ENCODE assay signal across 11 cellular contexts in the genomic region with DNA sequence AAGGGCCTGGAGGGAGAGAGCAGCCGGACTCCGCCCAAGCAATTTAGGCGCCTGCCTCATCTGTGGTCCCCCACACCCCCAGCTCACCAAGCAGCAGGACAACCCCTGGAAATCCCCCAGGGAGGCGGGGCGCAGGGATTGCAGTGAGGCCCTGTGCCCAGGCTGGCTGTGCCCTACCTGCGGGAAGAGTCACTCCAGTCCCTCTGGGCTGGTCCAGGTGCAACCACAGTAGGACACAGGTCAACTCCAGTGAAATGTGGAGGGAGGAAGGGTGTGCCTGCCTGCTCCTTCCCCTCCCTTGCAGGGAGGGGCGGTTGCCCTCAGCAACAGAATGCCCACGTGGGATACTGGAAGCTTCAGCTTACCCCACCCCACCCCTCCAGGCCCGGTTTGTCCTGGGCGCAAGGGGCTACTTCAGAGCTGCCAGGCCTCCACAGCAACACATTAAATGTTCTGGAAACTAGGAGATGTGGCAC. TPM values are rescaled to one million over a fixed set of nuclear protein-coding genes. Genes with fewer than 3 reads are reported as not detected.
A peak's percentile ranks its signal among the peaks of the same experiment; 100 is the strongest.
DNase-seq lines count a peak whose midpoint lies in the region; ATAC-seq and FAIRE-seq lines count a peak whose summit lies in the region.
"Had no signal": no experiment of that assay in that cellular context is flagged by ENCODE, and none has a peak within 500 bp of the region (broad histone marks: within the 10 kb centered on the region; RNA-seq: fewer than 3 reads in every experiment).

No MANE protein-coding gene starts in this region.

- no peaks in the 10 kb centered on the region for H3K36me3 ChIP-seq in H7 (replicated peaks; ENCODE audit: control insufficient read depth, insufficient read depth, low read length)
- H3K36me3 ChIP-seq in small intestine (ENCODE audit: control insufficient read depth in 2 of 2, insufficient read depth in 2 of 2, low read length in 2 of 2): peaks cover 0 to 2% of the 10 kb centered on the region in 2 donors

- WGBS in small intestine, 3 donors: 18 to 52% (median 28%) methylated on average over 10 of the region's 10 CpGs

- H3K36me3 Mint-ChIP-seq in T-helper 17 cell (ENCODE audit: low read depth): no peaks in the 10 kb centered on the region
- H3K36me3 Mint-ChIP-seq: activated CD4-positive, alpha-beta memory T cell treated with anti-CD3 and anti-CD28 coated beads for 36 hours; activated naive CD8-positive, alpha-beta T cell treated with anti-CD3 and anti-CD28 coated beads, Interleukin-2, amount 10 ng/mL, durations not matched to agents 7 days and 5 days had no signal

- peaks cover 27% of the 10 kb centered on the region for H3K27me3 Mint-ChIP-seq in T-helper 17 cell

- H3K4me3 ChIP-seq in H7 (ENCODE audit: insufficient read depth, low read depth, low read length) (no peak overlapping the region), small intestine (ENCODE audit: low read depth in 1 of 2, low read length in 2 of 2) (no peak overlapping the region)

- H3K9me3 ChIP-seq in T-helper 17 cell (ENCODE audit: control insufficient read depth, low read length, poor library complexity, severe bottlenecking) (no peaks in the 10 kb centered on the region), small intestine (ENCODE audit: control insufficient read depth, low read depth) (peaks cover 2% of the 10 kb centered on the region)

- no peaks in the 10 kb centered on the region for H3K27me3 ChIP-seq in H7 (ENCODE audit: control insufficient read depth, insufficient read depth, low read length)
- peaks cover 0 to 2% of the 10 kb centered on the region in 2 donors for H3K27me3 ChIP-seq in small intestine (ENCODE audit: control insufficient read depth in 2 of 2, insufficient read depth in 2 of 2, low read length in 2 of 2)

- peaks cover 5% of the 10 kb centered on the region for H3K4me1 Mint-ChIP-seq in T-helper 17 cell

- FAIRE-seq in small intestine (lab: Jason Lieb, UNC): no peak

- ATAC-seq in T-helper 17 cell (peak; percentile 25), GM18498 (IDR thresholded peaks at IDR 0.05; ENCODE audit: unreplicated experiment) (no peak)
- no peak for ATAC-seq in activated CD4-positive, CD25-positive, alpha-beta regulatory T cell treated with anti-CD3 and anti-CD28 coated beads, Interleukin-2, amount 50 U/mL, for 24 hours

- peaks cover 3 to 4% of the 10 kb centered on the region in 2 donors for H3K4me1 ChIP-seq in small intestine (ENCODE audit: control insufficient read depth in 2 of 2, insufficient read depth in 1 of 2, low read depth in 1 of 2, low read length in 1 of 2)

- H3K27ac ChIP-seq in small intestine (ENCODE audit: low read depth in 1 of 2, low read length in 1 of 2): peak overlapping the region; percentile 76 to 80

- no peak overlapping the region for H3K27ac Mint-ChIP-seq in T-helper 17 cell
- H3K27ac Mint-ChIP-seq: activated CD4-positive, alpha-beta memory T cell treated with anti-CD3 and anti-CD28 coated beads for 36 hours; activated naive CD8-positive, alpha-beta T cell treated with anti-CD3 and anti-CD28 coated beads, Interleukin-2, amount 10 ng/mL, durations not matched to agents 7 days and 5 days had no signal

- DNase-seq in H7 (peak; percentile 59), T-helper 17 cell (no peak), islet precursor cell (peak; percentile 43), small intestine (peak; percentile 96), cortex of kidney (lab: John Stamatoyannopoulos, UW) (no peak), NCI-H187 (lab: John Stamatoyannopoulos, UW) (no peak)
- DNase-seq: activated CD4-positive, alpha-beta memory T cell treated with anti-CD3 and anti-CD28 coated beads for 36 hours; activated naive CD8-positive, alpha-beta T cell treated with anti-CD3 and anti-CD28 coated beads, Interleukin-2, amount 10 ng/mL, durations not matched to agents 7 days and 5 days had no signal

- H3K4me3 Mint-ChIP-seq in T-helper 17 cell: peak overlapping the region; percentile 31
- H3K4me3 Mint-ChIP-seq: activated CD4-positive, alpha-beta memory T cell treated with anti-CD3 and anti-CD28 coated beads for 36 hours; activated naive CD8-positive, alpha-beta T cell treated with anti-CD3 and anti-CD28 coated beads, Interleukin-2, amount 10 ng/mL, durations not matched to agents 7 days and 5 days had no signal

RNA-seq across cellular contexts. Expression of a gene that starts 22.7 kb away (rescaled TPM):
- 0.63 TPM in 1 of 2 replicates, not detected in the other for total RNA-seq in H7 (2014; rRNA removed; shearing (Covaris generic))
- 1 to 10 TPM; 2.1 to 3.8 TPM for total RNA-seq in T-helper 17 cell
- polyA plus RNA-seq in small intestine: 10 to 100 TPM in 2 of 3 donors, 1 to 10 TPM in 1; 9.5 to 44.1 (median 19.7) TPM
- total RNA-seq: activated CD4-positive, alpha-beta memory T cell treated with anti-CD3 and anti-CD28 coated beads for 36 hours; activated naive CD8-positive, alpha-beta T cell treated with anti-CD3 and anti-CD28 coated beads, Interleukin-2, amount 10 ng/mL, durations not matched to agents 7 days and 5 days had no signal

RNA-seq across cellular contexts. Expression of a gene that starts 43.3 kb away (rescaled TPM):
- total RNA-seq in H7 (2014; rRNA removed; shearing (Covaris generic)): not detected in 2 replicates
- total RNA-seq in T-helper 17 cell: not detected
- polyA plus RNA-seq in small intestine: not detected
- total RNA-seq: activated CD4-positive, alpha-beta memory T cell treated with anti-CD3 and anti-CD28 coated beads for 36 hours; activated naive CD8-positive, alpha-beta T cell treated with anti-CD3 and anti-CD28 coated beads, Interleukin-2, amount 10 ng/mL, durations not matched to agents 7 days and 5 days; dermis microvascular lymphatic vessel endothelial cell had no signal

Comparison
In these comparisons a context has a peak if more than half of its experiments do, and no peak if none do; other contexts are left out.
1. DNase-seq: peak in H7 (single experiment), islet precursor cell (single experiment) and small intestine (single experiment); none in T-helper 17 cell (0 of 3), cortex of kidney (single experiment) and NCI-H187 (0 of 2).